ENCODE assay signal across 18 cellular contexts in genomic region chr13:60178327-60178726, GRCh38. TPM values are rescaled to one million over a fixed set of nuclear protein-coding genes. Genes with fewer than 3 reads are reported as not detected.
DNase-seq lines count a peak whose midpoint lies in the region; TF ChIP-seq lines count a peak whose summit lies in the region.
"Had no signal": no experiment of that assay in that cellular context is flagged by ENCODE, and none has a peak within 500 bp of the region (broad histone marks: within the 10 kb centered on the region; RNA-seq: fewer than 3 reads in every experiment).

No MANE protein-coding gene starts in this region.

- peak overlapping the region; percentile 18 for H2AFZ ChIP-seq in neural progenitor cell (replicated peaks)
- H2AFZ ChIP-seq: GM23248 had no signal

- H3K9me3 ChIP-seq in neural progenitor cell (ENCODE audit: low read depth) (no peaks in the 10 kb centered on the region), ascending aorta (no peaks in the 10 kb centered on the region)

- no peaks in the 10 kb centered on the region for H3K79me2 ChIP-seq in neural progenitor cell (ENCODE audit: low read depth)

- H3K27me3 Mint-ChIP-seq in neural progenitor cell (ENCODE audit: insufficient read depth, low read depth) (no peaks in the 10 kb centered on the region), endothelial cell (ENCODE audit: unreplicated experiment) (no peaks in the 10 kb centered on the region)

- no peaks in the 10 kb centered on the region for H3F3A ChIP-seq in neural progenitor cell (ENCODE audit: low read depth)

- H3K27me3 ChIP-seq in neural progenitor cell (no peaks in the 10 kb centered on the region), ascending aorta (no peaks in the 10 kb centered on the region)

- intact Hi-C loops in ascending aorta (cut with DNase I) = no loop called here

- no peaks in the 10 kb centered on the region for H3K9me3 Mint-ChIP-seq in neural progenitor cell
- no peaks in the 10 kb centered on the region for H3K9me3 Mint-ChIP-seq in endothelial cell (ENCODE audit: unreplicated experiment)
- H3K9me3 Mint-ChIP-seq: CD4-positive, alpha-beta memory T cell had no signal

- H3K4me1 Mint-ChIP-seq in neural progenitor cell (no peaks in the 10 kb centered on the region), endothelial cell (ENCODE audit: unreplicated experiment) (no peaks in the 10 kb centered on the region)
- H3K4me1 Mint-ChIP-seq: CD4-positive, alpha-beta memory T cell had no signal

- H3K9ac ChIP-seq in neural progenitor cell = no peak overlapping the region
- H3K9ac ChIP-seq: GM23248 had no signal

- H3K36me3 ChIP-seq in neural progenitor cell (no peaks in the 10 kb centered on the region), ascending aorta (no peaks in the 10 kb centered on the region)

- peak; percentile 79 for DNase-seq in DMS 273 (lab: John Stamatoyannopoulos, UW; ENCODE audit: unreplicated experiment)
- DNase-seq in DMS 273 treated with DMSO at 0.1 percent for 48 hours (lab: John Stamatoyannopoulos, UW) = peak; percentile 43
- peak; percentile 63 for DNase-seq in NCI-H69 (lab: John Stamatoyannopoulos, UW)
- DNase-seq in neural progenitor cell (ENCODE audit: low spot score) = no peak
- DNase-seq in endothelial cell (ENCODE audit: low spot score) = no peak
- DNase-seq in ascending aorta (ENCODE audit: low spot score in 2 of 2) = no peak
- DNase-seq in NCI-H345 (lab: John Stamatoyannopoulos, UW) = no peak
- DNase-seq: C1 segment of cervical spinal cord; Calu3; CD4-positive, alpha-beta memory T cell; COR-L47; DMS79; EL; GDM1; GM23248; H7; HCEC 1CT had no signal

- H3K4me3 ChIP-seq in neural progenitor cell = no peak overlapping the region
- no peak overlapping the region for H3K4me3 ChIP-seq in ascending aorta
- H3K4me3 ChIP-seq: GM12878, GM23248 had no signal

- H3K36me3 Mint-ChIP-seq in neural progenitor cell (no peaks in the 10 kb centered on the region), endothelial cell (ENCODE audit: low read depth, unreplicated experiment) (no peaks in the 10 kb centered on the region)
- H3K36me3 Mint-ChIP-seq: CD4-positive, alpha-beta memory T cell had no signal

- TF ChIP-seq CTCF in neural progenitor cell (IDR thresholded peaks at IDR 0.05) (no peak), endothelial cell (IDR thresholded peaks at IDR 0.05; ENCODE audit: unreplicated experiment) (no peak), ascending aorta (IDR thresholded peaks at IDR 0.05) (no peak)

- H3K4me1 ChIP-seq in neural progenitor cell = no peaks in the 10 kb centered on the region
- no peaks in the 10 kb centered on the region for H3K4me1 ChIP-seq in ascending aorta

- no peaks in the 10 kb centered on the region for H4K20me1 ChIP-seq in neural progenitor cell (ENCODE audit: low read depth)

- H3K27ac Mint-ChIP-seq in neural progenitor cell (no peak overlapping the region), endothelial cell (ENCODE audit: unreplicated experiment) (no peak overlapping the region)
- H3K27ac Mint-ChIP-seq: CD4-positive, alpha-beta memory T cell had no signal

- H3K4me3 Mint-ChIP-seq in neural progenitor cell (no peak overlapping the region), endothelial cell (ENCODE audit: unreplicated experiment) (no peak overlapping the region)
- H3K4me3 Mint-ChIP-seq: CD4-positive, alpha-beta memory T cell had no signal

- no peak overlapping the region for H3K27ac ChIP-seq in neural progenitor cell
- H3K27ac ChIP-seq in ascending aorta = no peak overlapping the region
- H3K27ac ChIP-seq: GM23248 had no signal

- no peak overlapping the region for H3K4me2 ChIP-seq in neural progenitor cell

RNA-seq across cellular contexts. Expression of gene DIAPH3, which starts 14.6 kb away (rescaled TPM):
- total RNA-seq in neural progenitor cell (ENCODE audit: low replicate concordance) (30.1 and 51.5 TPM in 2 replicates), endothelial cell (ENCODE audit: unreplicated experiment) (4.5 TPM), ascending aorta (0.32 TPM)
- total RNA-seq: CD4-positive, alpha-beta memory T cell had no signal

Comparison
In these comparisons a context has a peak if more than half of its experiments do, and no peak if none do; other contexts are left out.
1. DNase-seq: peak in DMS 273 (single experiment), DMS 273 treated with DMSO at 0.1 percent for 48 hours (single experiment) and NCI-H69 (single experiment); none in neural progenitor cell (single experiment), endothelial cell (single experiment), ascending aorta (0 of 2) and NCI-H345 (single experiment).